11 cellular contexts compared by ENCODE assay signal in genomic region chr2:37459095-37459981, GRCh38.
DNase-seq lines count a peak whose midpoint lies in the region; ATAC-seq and TF ChIP-seq lines count a peak whose summit lies in the region.
"Had no signal": no experiment of that assay in that cellular context is flagged by ENCODE, and none has a peak within 500 bp of the region (broad histone marks: within the 10 kb centered on the region; RNA-seq: fewer than 3 reads in every experiment).

No MANE protein-coding gene starts in this region.

- no peak overlapping the region for H3K4me3 ChIP-seq in gastroesophageal sphincter
- no peak overlapping the region for H3K4me3 ChIP-seq in spleen

- no peak overlapping the region for H3K4me3 Mint-ChIP-seq in activated CD8-positive, alpha-beta T cell treated with anti-CD3 and anti-CD28 coated beads, Interleukin-2, amount 10 ng/mL, durations not matched to agents 7 days and 5 days
- H3K4me3 Mint-ChIP-seq: IgD-negative memory B cell had no signal

- H3K36me3 Mint-ChIP-seq in activated CD8-positive, alpha-beta T cell treated with anti-CD3 and anti-CD28 coated beads, Interleukin-2, amount 10 ng/mL, durations not matched to agents 7 days and 5 days (ENCODE audit: low read depth): peaks cover 28% of the 10 kb centered on the region
- H3K36me3 Mint-ChIP-seq: IgD-negative memory B cell had no signal

- no peak for TF ChIP-seq EP300 in gastroesophageal sphincter (IDR thresholded peaks at IDR 0.05)

- TF ChIP-seq CTCF in gastroesophageal sphincter (IDR thresholded peaks at IDR 0.05): no peak
- TF ChIP-seq CTCF in spleen (IDR thresholded peaks at IDR 0.05 in 8 of 11, conservative IDR thresholded peaks at IDR 0.05 in 3 of 11): no peak

- H3K9me3 ChIP-seq in gastroesophageal sphincter: no peaks in the 10 kb centered on the region
- H3K9me3 ChIP-seq in spleen: no peaks in the 10 kb centered on the region

- H3K36me3 ChIP-seq in gastroesophageal sphincter: no peaks in the 10 kb centered on the region
- no peaks in the 10 kb centered on the region for H3K36me3 ChIP-seq in spleen

- H3K9me3 Mint-ChIP-seq in activated CD8-positive, alpha-beta T cell treated with anti-CD3 and anti-CD28 coated beads, Interleukin-2, amount 10 ng/mL, durations not matched to agents 7 days and 5 days (ENCODE audit: insufficient read depth): peaks cover 4% of the 10 kb centered on the region
- H3K9me3 Mint-ChIP-seq: IgD-negative memory B cell had no signal

- CTCF ChIA-PET in activated CD8-positive, alpha-beta T cell treated with anti-CD3 and anti-CD28 coated beads, Interleukin-2, amount 10 ng/mL, durations not matched to agents 7 days and 5 days (lab: Charles Lee): interaction anchor here (1.0 to 1.1 kb wide), 2 partner anchors 14 to 64 kb away, joined by 4 read pairs; no protein-coding TSS in a partner anchor

- H3K27ac Mint-ChIP-seq in activated CD8-positive, alpha-beta T cell treated with anti-CD3 and anti-CD28 coated beads, Interleukin-2, amount 10 ng/mL, durations not matched to agents 7 days and 5 days: peak overlapping the region; percentile 56

- intact Hi-C loops in spleen (cut with DNase I; ENCODE audit: low total_unique reads): no loop called here

- H3K27me3 Mint-ChIP-seq in activated CD8-positive, alpha-beta T cell treated with anti-CD3 and anti-CD28 coated beads, Interleukin-2, amount 10 ng/mL, durations not matched to agents 7 days and 5 days (ENCODE audit: low read depth): peaks cover 4% of the 10 kb centered on the region
- H3K27me3 Mint-ChIP-seq: IgD-negative memory B cell had no signal

- H3K4me1 ChIP-seq in gastroesophageal sphincter (peaks cover 8 to 51% (median 19%) of the 10 kb centered on the region in 3 donors), spleen (peaks cover 8 to 30% (median 14%) of the 10 kb centered on the region in 6 donors)

- POLR2A ChIA-PET in activated CD8-positive, alpha-beta T cell treated with anti-CD3 and anti-CD28 coated beads, Interleukin-2, amount 10 ng/mL, durations not matched to agents 7 days and 5 days (lab: Charles Lee): interaction anchor here (0.6 kb wide), 1 partner anchor 83 kb away, joined by 4 read pairs; no protein-coding TSS in a partner anchor

- peak; percentile 67 for DNase-seq in HS-27A (ENCODE audit: low read depth)
- DNase-seq in activated CD8-positive, alpha-beta T cell treated with anti-CD3 and anti-CD28 coated beads, Interleukin-2, amount 10 ng/mL, durations not matched to agents 7 days and 5 days: no peak
- DNase-seq in spleen: no peak
- no peak for DNase-seq in NCI-H128 (lab: John Stamatoyannopoulos, UW; ENCODE audit: unreplicated experiment)
- no peak for DNase-seq in superior temporal gyrus (ENCODE audit: extremely low spot score)
- DNase-seq in DMS153 (lab: John Stamatoyannopoulos, UW): no peak
- DNase-seq in NCI-H1436 (lab: John Stamatoyannopoulos, UW): no peak
- DNase-seq: activated T-cell treated with anti-CD3 and anti-CD28 coated beads, Interleukin-2, amount 50 U/mL, for 1 hour; midbrain had no signal

- WGBS in gastroesophageal sphincter (ENCODE audit: low coverage in 1 of 2), 2 donors: 30 to 50% methylated on average over 3 of the region's 3 CpGs
- WGBS in spleen, 5 donors: 81 to 93% (median 90%) methylated on average over 3 of the region's 3 CpGs

- TF ChIP-seq POLR2A in gastroesophageal sphincter (IDR thresholded peaks at IDR 0.05): no peak
- TF ChIP-seq POLR2A in spleen (IDR thresholded peaks at IDR 0.05): no peak

- H3K4me1 Mint-ChIP-seq in activated CD8-positive, alpha-beta T cell treated with anti-CD3 and anti-CD28 coated beads, Interleukin-2, amount 10 ng/mL, durations not matched to agents 7 days and 5 days (ENCODE audit: low read depth): peaks cover 44% of the 10 kb centered on the region

- H3K27ac ChIP-seq in gastroesophageal sphincter (peak overlapping the region; percentile 57 to 79 (median 62)), spleen (peak overlapping the region in 6 of 8 donors; percentile 23 to 69 (median 54))

- H3K27me3 ChIP-seq in gastroesophageal sphincter (no peaks in the 10 kb centered on the region), spleen (replicated peaks in 1 of 7) (no peaks in the 10 kb centered on the region)

- ATAC-seq in activated CD8-positive, alpha-beta T cell treated with anti-CD3 and anti-CD28 coated beads, Interleukin-2, amount 10 ng/mL, durations not matched to agents 7 days and 5 days: no peak
- ATAC-seq in gastroesophageal sphincter: no peak
